ENCODE assay signal across 27 cellular contexts in genomic region chr10:61289813-61290212, GRCh38.
"Had no signal": no experiment of that assay in that cellular context is flagged by ENCODE, and none has a peak within 500 bp of the region (broad histone marks: within the 10 kb centered on the region; RNA-seq: fewer than 3 reads in every experiment).

No MANE protein-coding gene starts in this region.

- H3K9me3 ChIP-seq: stomach, suprapubic skin, testis, thoracic aorta, thyroid gland, tibial artery, tibial nerve, transverse colon, upper lobe of left lung, upper lobe of right lung, uterus, vagina had no signal

- H3K36me3 ChIP-seq: stomach, suprapubic skin, thoracic aorta, thyroid gland, tibial artery, tibial nerve, transverse colon, upper lobe of left lung, upper lobe of right lung, uterus, vagina had no signal

- FAIRE-seq: urothelium cell line had no signal

- H3K4me1 ChIP-seq: testis, tibial artery, upper lobe of right lung, uterus, vagina had no signal

- DNase-seq: stimulated activated CD4-positive, alpha-beta T cell treated with anti-CD3 and anti-CD28 coated beads, Interleukin-2, amount 100 ng/mL, for 48 hours; stimulated activated CD4-positive, alpha-beta T cell treated with anti-CD3 and anti-CD28 coated beads, Interleukin-4, amount 100 ng/mL, for 1 hour; stimulated activated CD4-positive, alpha-beta T cell treated with anti-CD3 and anti-CD28 coated beads, Interleukin-4, amount 100 ng/mL, for 24 hours; stimulated activated CD4-positive, alpha-beta T cell treated with anti-CD3 and anti-CD28 coated beads, Interleukin-4, amount 100 ng/mL, for 4 hours; stimulated activated CD8-positive, alpha-beta memory T cell treated with anti-CD3 and anti-CD28 coated beads, Interleukin-4, amount 100 ng/mL, for 48 hours; stimulated activated naive B cell treated with anti-CD40 and anti-IgM and Interleukin-4, amounts not matched to agents 10 μg/mL and 1 μg/mL and 100 μg/mL, for 72 hours; stimulated activated naive CD4-positive, alpha-beta T cell; stimulated activated naive CD4-positive, alpha-beta T cell treated with Interleukin-2 at 50 U/mL for 16 hours; stimulated activated naive CD8-positive, alpha-beta T cell treated with anti-CD3 and anti-CD28 coated beads, Interleukin-15, amount 100 ng/mL, for 72 hours; stimulated activated naive CD8-positive, alpha-beta T cell treated with anti-CD3 and anti-CD28 coated beads, Interleukin-15, Interleukin-2, amounts not matched to agents 100 U/mL and 50 U/mL, for 24 hours; stomach; substantia nigra; testis; thyroid gland; tibial artery; transverse colon; trophoblast cell; upper lobe of left lung; upper lobe of right lung; uterus had no signal

- H3K27me3 ChIP-seq: stomach, suprapubic skin, testis, thyroid gland, tibial artery, tibial nerve, transverse colon, upper lobe of left lung, upper lobe of right lung, uterus, vagina had no signal

- H3K4me3 ChIP-seq: stomach, suprapubic skin, testis, thoracic aorta, thyroid gland, tibial artery, tibial nerve, transverse colon, upper lobe of left lung, upper lobe of right lung, uterus, vagina had no signal

- H3K27ac ChIP-seq: stomach, suprapubic skin, testis, thoracic aorta, thyroid gland, tibial artery, tibial nerve, transverse colon, upper lobe of left lung, upper lobe of right lung, uterus, vagina had no signal

- ATAC-seq: stimulated activated effector memory CD8-positive, alpha-beta T cell treated with anti-CD3 and anti-CD28 coated beads, Interleukin-12 subunit alpha, Interleukin-12 subunit beta, amount 100 ng/mL, for 72 hours; stimulated activated memory B cell treated with anti-CD40 and anti-IgM and Interleukin-4, amounts not matched to agents 10 μg/mL and 1 μg/mL and 100 μg/mL, for 72 hours; stimulated activated naive B cell treated with anti-CD40 and anti-IgM and Interleukin-4, amounts not matched to agents 10 μg/mL and 1 μg/mL and 100 μg/mL, for 72 hours; stimulated activated naive CD8-positive, alpha-beta T cell treated with anti-CD3 and anti-CD28 coated beads, Interleukin-15, amount 100 ng/mL, for 72 hours; stimulated activated naive CD8-positive, alpha-beta T cell treated with anti-CD3 and anti-CD28 coated beads, Interleukin-15, Interleukin-2, amounts not matched to agents 100 U/mL and 50 U/mL, for 24 hours; upper lobe of right lung had no signal
